ENCODE assay signal across 1 cellular context in genomic region chr20:47782920-47783552, GRCh38.
TF ChIP-seq lines count a peak whose summit lies in the region.

No MANE protein-coding gene starts in this region.

TF ChIP-seq in HepG2, 621 proteins besides CTCF, POLR2A, EP300 and RAD21 (continued from another document):
- TF ChIP-seq ZMYM3 (CRISPR knock-in tag; IDR thresholded peaks at IDR 0.05), result 0 out of 2 replicates have a peak, but pooled peaks have one; percentile 40
- no peak for TF ChIP-seq FIP1L1 (IDR thresholded peaks at IDR 0.05; ENCODE audit: borderline replicate concordance, insufficient read depth, low read depth, low read length)
- TF ChIP-seq KMT2A (CRISPR knock-in tag; IDR thresholded peaks at IDR 0.05), result no peak
- peak; percentile 28; the same call in 1 of the 2 replicates for TF ChIP-seq PITX1 (CRISPR knock-in tag; IDR thresholded peaks at IDR 0.05)
- 0 out of 2 replicates have a peak, but pooled peaks have one; percentile 29 for TF ChIP-seq MIXL1 (CRISPR knock-in tag; IDR thresholded peaks at IDR 0.05)
- no peak for TF ChIP-seq ZNF615 (CRISPR knock-in tag; IDR thresholded peaks at IDR 0.05; ENCODE audit: borderline replicate concordance)
- 0 out of 2 replicates have a peak, but pooled peaks have one; percentile 41 for TF ChIP-seq SAP130 (CRISPR knock-in tag; IDR thresholded peaks at IDR 0.05; ENCODE audit: low read depth)
- 0 out of 2 replicates have a peak, but pooled peaks have one; percentile 17 for TF ChIP-seq PHF8 (CRISPR knock-in tag; IDR thresholded peaks at IDR 0.05)
- TF ChIP-seq ZNF556 (CRISPR knock-in tag; IDR thresholded peaks at IDR 0.05; ENCODE audit: borderline replicate concordance), result peak; percentile 46; the same call in 1 of the 2 replicates
- no peak for TF ChIP-seq ZNF775 (CRISPR knock-in tag; IDR thresholded peaks at IDR 0.05; ENCODE audit: borderline replicate concordance)
- no peak for TF ChIP-seq DMAP1 (CRISPR knock-in tag; IDR thresholded peaks at IDR 0.05)
- no peak for TF ChIP-seq ZNF101 (CRISPR knock-in tag; IDR thresholded peaks at IDR 0.05; ENCODE audit: borderline replicate concordance, low read depth)
- TF ChIP-seq SP5 (CRISPR knock-in tag; IDR thresholded peaks at IDR 0.05; ENCODE audit: borderline replicate concordance, low read depth), result 0 out of 2 replicates have a peak, but pooled peaks have one; percentile 13
- 0 out of 4 replicates have a peak, but pooled peaks of 1 of the 2 experiments have one; percentile 49 for TF ChIP-seq HMGXB4 (CRISPR knock-in tag; IDR thresholded peaks at IDR 0.05; ENCODE audit: borderline replicate concordance in 1 of 2, low read depth in 1 of 2)
- TF ChIP-seq ZNF207 (IDR thresholded peaks at IDR 0.05; ENCODE audit: borderline replicate concordance), result no peak
- peak; percentile 58; the same call in 1 of the 2 replicates for TF ChIP-seq GLI4 (CRISPR knock-in tag; IDR thresholded peaks at IDR 0.05; ENCODE audit: borderline replicate concordance)
- peak; percentile 60; the same call in 1 of the 2 replicates for TF ChIP-seq ZNF800 (CRISPR knock-in tag; IDR thresholded peaks at IDR 0.05)
- no peak for TF ChIP-seq ZNF605 (CRISPR knock-in tag; IDR thresholded peaks at IDR 0.05)
- TF ChIP-seq NR2F6 (IDR thresholded peaks at IDR 0.05), result 0 out of 2 replicates have a peak, but pooled peaks have one; percentile 13
- no peak for TF ChIP-seq NR2F6 (CRISPR knock-in tag; IDR thresholded peaks at IDR 0.05)
